1 cellular context compared by ENCODE assay signal in genomic region chr11:67287355-67288197, GRCh38.
TF ChIP-seq lines count a peak whose summit lies in the region.

No MANE protein-coding gene starts in this region.

TF ChIP-seq in IMR-90, 13 proteins besides CTCF, POLR2A, EP300 and RAD21 (continued from another document):
- TF ChIP-seq USF2 (IDR thresholded peaks at IDR 0.05; ENCODE audit: low read depth, low read length): no peak
- TF ChIP-seq MXI1 (IDR thresholded peaks at IDR 0.05; ENCODE audit: borderline replicate concordance, low read depth, low read length): no peak
- no peak for TF ChIP-seq RCOR1 (IDR thresholded peaks at IDR 0.05; ENCODE audit: insufficient replicate concordance, low read length)
- TF ChIP-seq MAFK (IDR thresholded peaks at IDR 0.05; ENCODE audit: low read depth, low read length): no peak
TF ChIP-seq in IMR-90: peak in this region for 0.
